ENCODE assay signal across 1 cellular context in the genomic region with DNA sequence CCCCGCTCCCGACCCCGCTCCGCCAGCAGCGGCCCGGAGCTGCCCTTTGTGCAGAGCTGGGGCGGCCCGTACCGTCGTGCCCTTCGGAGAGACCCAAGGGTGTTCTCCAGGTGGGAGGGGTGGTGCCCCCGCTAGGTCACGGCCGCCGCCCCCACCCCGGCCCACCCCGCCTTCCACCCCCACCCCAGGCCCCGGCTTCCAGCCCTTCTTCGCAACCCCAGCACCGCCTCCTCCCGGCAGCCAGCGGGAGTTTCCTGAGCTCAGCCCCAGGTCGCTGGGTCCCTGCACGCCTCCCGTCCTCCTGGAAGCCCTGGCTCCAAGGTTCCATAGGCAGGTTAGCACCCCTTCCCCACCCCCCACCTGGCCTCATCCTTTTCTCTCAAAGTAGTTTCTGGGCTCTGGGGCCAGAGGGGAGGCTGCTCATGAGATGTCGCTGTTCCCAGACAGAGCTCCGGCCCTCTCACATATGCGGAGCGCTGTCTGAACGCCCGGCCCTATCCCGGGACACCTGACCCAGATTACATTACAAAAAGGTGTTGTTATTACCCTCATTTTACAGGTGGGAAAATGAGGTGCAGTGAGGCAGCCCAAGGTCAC.
TF ChIP-seq lines count a peak whose summit lies in the region.

No MANE protein-coding gene starts in this region.

TF ChIP-seq in GM12878, 131 proteins besides CTCF, POLR2A, EP300 and RAD21:
- TF ChIP-seq ZBED1 (IDR thresholded peaks at IDR 0.05; ENCODE audit: borderline replicate concordance) (no peak), SIX5 (IDR thresholded peaks at IDR 0.05; ENCODE audit: low read depth, low read length, severe bottlenecking) (no peak), CEBPB (IDR thresholded peaks at IDR 0.05; ENCODE audit: borderline replicate concordance in 1 of 2, low read depth in 2 of 2, low read length in 2 of 2) (no peak), MYB (IDR thresholded peaks at IDR 0.05; ENCODE audit: borderline replicate concordance, low read depth, low read length) (no peak)
- TF ChIP-seq, protein P1, sequence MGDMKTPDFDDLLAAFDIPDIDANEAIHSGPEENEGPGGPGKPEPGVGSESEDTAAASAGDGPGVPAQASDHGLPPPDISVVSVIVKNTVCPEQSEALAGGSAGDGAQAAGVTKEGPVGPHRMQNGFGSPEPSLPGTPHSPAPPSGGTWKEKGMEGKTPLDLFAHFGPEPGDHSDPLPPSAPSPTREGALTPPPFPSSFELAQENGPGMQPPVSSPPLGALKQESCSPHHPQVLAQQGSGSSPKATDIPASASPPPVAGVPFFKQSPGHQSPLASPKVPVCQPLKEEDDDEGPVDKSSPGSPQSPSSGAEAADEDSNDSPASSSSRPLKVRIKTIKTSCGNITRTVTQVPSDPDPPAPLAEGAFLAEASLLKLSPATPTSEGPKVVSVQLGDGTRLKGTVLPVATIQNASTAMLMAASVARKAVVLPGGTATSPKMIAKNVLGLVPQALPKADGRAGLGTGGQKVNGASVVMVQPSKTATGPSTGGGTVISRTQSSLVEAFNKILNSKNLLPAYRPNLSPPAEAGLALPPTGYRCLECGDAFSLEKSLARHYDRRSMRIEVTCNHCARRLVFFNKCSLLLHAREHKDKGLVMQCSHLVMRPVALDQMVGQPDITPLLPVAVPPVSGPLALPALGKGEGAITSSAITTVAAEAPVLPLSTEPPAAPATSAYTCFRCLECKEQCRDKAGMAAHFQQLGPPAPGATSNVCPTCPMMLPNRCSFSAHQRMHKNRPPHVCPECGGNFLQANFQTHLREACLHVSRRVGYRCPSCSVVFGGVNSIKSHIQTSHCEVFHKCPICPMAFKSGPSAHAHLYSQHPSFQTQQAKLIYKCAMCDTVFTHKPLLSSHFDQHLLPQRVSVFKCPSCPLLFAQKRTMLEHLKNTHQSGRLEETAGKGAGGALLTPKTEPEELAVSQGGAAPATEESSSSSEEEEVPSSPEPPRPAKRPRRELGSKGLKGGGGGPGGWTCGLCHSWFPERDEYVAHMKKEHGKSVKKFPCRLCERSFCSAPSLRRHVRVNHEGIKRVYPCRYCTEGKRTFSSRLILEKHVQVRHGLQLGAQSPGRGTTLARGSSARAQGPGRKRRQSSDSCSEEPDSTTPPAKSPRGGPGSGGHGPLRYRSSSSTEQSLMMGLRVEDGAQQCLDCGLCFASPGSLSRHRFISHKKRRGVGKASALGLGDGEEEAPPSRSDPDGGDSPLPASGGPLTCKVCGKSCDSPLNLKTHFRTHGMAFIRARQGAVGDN (IDR thresholded peaks at IDR 0.05) = no peak
